28 cellular contexts compared by ENCODE assay signal in genomic region chr16:1788095-1788707, GRCh38. TPM values are rescaled to one million over a fixed set of nuclear protein-coding genes. Genes with fewer than 3 reads are reported as not detected.
A peak's percentile ranks its signal among the peaks of the same experiment; 100 is the strongest.
DNase-seq lines count a peak whose midpoint lies in the region; TF ChIP-seq lines count a peak whose summit lies in the region.
"Had no signal": no experiment of that assay in that cellular context is flagged by ENCODE, and none has a peak within 500 bp of the region (broad histone marks: within the 10 kb centered on the region; RNA-seq: fewer than 3 reads in every experiment).

No MANE protein-coding gene starts in this region.

- intact Hi-C loops in breast epithelium (cut with DNase I; ENCODE audit: low total_unique reads): no loop called here
- intact Hi-C loops in MCF 10A (cut with micrococcal nuclease): no loop called here
- intact Hi-C loops in ovary (cut with DNase I): no loop called here

- peaks cover 12% of the 10 kb centered on the region for H3K36me3 Mint-ChIP-seq in MCF 10A (ENCODE audit: insufficient read depth, unreplicated experiment)
- peaks cover 2% of the 10 kb centered on the region for H3K36me3 Mint-ChIP-seq in chondrocyte (ENCODE audit: low read depth)

- H3K4me3 ChIP-seq in breast epithelium (no peak overlapping the region), ovary (no peak overlapping the region), HAP-1 (no peak overlapping the region), Peyer's patch (no peak overlapping the region)
- H3K4me3 ChIP-seq: mucosa of descending colon, vagina had no signal

- in situ Hi-C loops in HAP-1 (cut with MboI; ENCODE audit: low sequenced_read_pairs): no loop called here

- H3K36me3 ChIP-seq in breast epithelium (no peaks in the 10 kb centered on the region), ovary (no peaks in the 10 kb centered on the region), HAP-1 (replicated peaks) (peaks cover 10% of the 10 kb centered on the region), Peyer's patch (peaks cover 0 to 43% (median 0%) of the 10 kb centered on the region in 3 donors)

- POLR2A ChIA-PET in MCF 10A (lab: Yijun Ruan, JAX): no interaction called here

- H3K27ac Mint-ChIP-seq in MCF 10A (ENCODE audit: low read depth, unreplicated experiment) (no peak overlapping the region), chondrocyte (ENCODE audit: unreplicated experiment) (no peak overlapping the region)
- H3K27ac Mint-ChIP-seq: activated CD4-positive, alpha-beta memory T cell treated with anti-CD3 and anti-CD28 coated beads for 36 hours; activated naive CD4-positive, alpha-beta T cell treated with anti-CD3 and anti-CD28 coated beads, Interleukin-2, amount 10 ng/mL, durations not matched to agents 7 days and 5 days; activated T-cell treated with anti-CD3 and anti-CD28 coated beads, Interleukin-2, amount 50 U/mL, for 24 hours; progenitor cell of endocrine pancreas; stimulated activated naive B cell treated with anti-CD40 and anti-IgM and Interleukin-4, amounts not matched to agents 10 μg/mL and 1 μg/mL and 100 μg/mL, for 72 hours had no signal

- H3K4me3 Mint-ChIP-seq in MCF 10A (ENCODE audit: unreplicated experiment) (no peak overlapping the region), chondrocyte (ENCODE audit: unreplicated experiment) (no peak overlapping the region)
- H3K4me3 Mint-ChIP-seq: activated CD4-positive, alpha-beta memory T cell treated with anti-CD3 and anti-CD28 coated beads for 36 hours; activated naive CD4-positive, alpha-beta T cell treated with anti-CD3 and anti-CD28 coated beads, Interleukin-2, amount 10 ng/mL, durations not matched to agents 7 days and 5 days; activated T-cell treated with anti-CD3 and anti-CD28 coated beads, Interleukin-2, amount 50 U/mL, for 24 hours; stimulated activated naive B cell treated with anti-CD40 and anti-IgM and Interleukin-4, amounts not matched to agents 10 μg/mL and 1 μg/mL and 100 μg/mL, for 72 hours had no signal

- TF ChIP-seq CTCF in breast epithelium (IDR thresholded peaks at IDR 0.05) (no peak), MCF 10A (IDR thresholded peaks at IDR 0.05; ENCODE audit: unreplicated experiment) (no peak), chondrocyte (IDR thresholded peaks at IDR 0.05) (no peak), ovary (IDR thresholded peaks at IDR 0.05) (no peak), Peyer's patch (IDR thresholded peaks at IDR 0.05) (no peak)

- WGBS in ovary, 3 donors: 84 to 89% (median 87%) methylated on average over 35 to 38 of the region's 38 CpGs

- H3K4me1 Mint-ChIP-seq in MCF 10A (ENCODE audit: insufficient read depth, unreplicated experiment) (peaks cover 5% of the 10 kb centered on the region), chondrocyte (ENCODE audit: low read depth) (peaks cover 10% of the 10 kb centered on the region)

- no peaks in the 10 kb centered on the region for H3K27me3 ChIP-seq in breast epithelium
- no peaks in the 10 kb centered on the region for H3K27me3 ChIP-seq in ovary
- H3K27me3 ChIP-seq in HAP-1 (ENCODE audit: low read depth): no peaks in the 10 kb centered on the region
- H3K27me3 ChIP-seq in Peyer's patch: no peaks in the 10 kb centered on the region
- H3K27me3 ChIP-seq: vagina had no signal

- H3K9me3 ChIP-seq in breast epithelium (no peaks in the 10 kb centered on the region), ovary (no peaks in the 10 kb centered on the region), HAP-1 (no peaks in the 10 kb centered on the region), Peyer's patch (no peaks in the 10 kb centered on the region)
- H3K9me3 ChIP-seq: mucosa of descending colon, vagina had no signal

- DNase-seq in breast epithelium (ENCODE audit: low spot score in 2 of 2): no peak
- DNase-seq in MCF 10A (ENCODE audit: unreplicated experiment): no peak
- DNase-seq in chondrocyte (ENCODE audit: low spot score): peak; percentile 89
- peak in 4 of 5 donors; percentile 13 to 38 (median 20) for DNase-seq in ovary
- DNase-seq in HAP-1 (ENCODE audit: low spot score in 2 of 2): no peak
- no peak for DNase-seq in Peyer's patch
- DNase-seq: activated naive CD4-positive, alpha-beta T cell treated with anti-CD3 and anti-CD28 coated beads, Interleukin-2, amount 10 ng/mL, durations not matched to agents 7 days and 5 days; caudate nucleus; COR-L47; dermis blood vessel endothelial cell; DMS79 treated with DMSO at 0.1 percent for 48 hours; NCI-H1694; NCI-H2171 treated with DMSO at 0.1 percent for 48 hours; NCI-H526; stimulated activated CD4-positive, alpha-beta T cell treated with anti-CD3 and anti-CD28 coated beads, Interleukin-2, amount 100 ng/mL, for 24 hours; stimulated activated naive B cell treated with anti-CD40 and anti-IgM and Interleukin-4, amounts not matched to agents 10 μg/mL and 1 μg/mL and 100 μg/mL, for 72 hours; T-helper 9 cell had no signal

- BruUV-seq in MCF 10A (replicated peaks; lab: Mats Ljungman, UMichigan): no TSS peak

- H3K4me1 ChIP-seq in breast epithelium: peaks cover 0 to 6% of the 10 kb centered on the region in 2 donors
- H3K4me1 ChIP-seq in ovary (ENCODE audit: insufficient read depth): no peaks in the 10 kb centered on the region
- no peaks in the 10 kb centered on the region for H3K4me1 ChIP-seq in HAP-1
- H3K4me1 ChIP-seq in Peyer's patch: peaks cover 0 to 17% (median 0%) of the 10 kb centered on the region in 4 donors

- CTCF ChIA-PET in MCF 10A (lab: Yijun Ruan, JAX): no interaction called here

- H3K27ac ChIP-seq in breast epithelium (peak overlapping the region; percentile 22 to 63), ovary (no peak overlapping the region), Peyer's patch (no peak overlapping the region)
- H3K27ac ChIP-seq: KMS-11, vagina had no signal

- no peak for TF ChIP-seq EP300 in ovary (IDR thresholded peaks at IDR 0.05)

- H3K9me3 Mint-ChIP-seq in MCF 10A (ENCODE audit: unreplicated experiment): no peaks in the 10 kb centered on the region
- no peaks in the 10 kb centered on the region for H3K9me3 Mint-ChIP-seq in chondrocyte (ENCODE audit: low read depth)
- H3K9me3 Mint-ChIP-seq: activated CD4-positive, alpha-beta memory T cell treated with anti-CD3 and anti-CD28 coated beads for 36 hours; activated naive CD4-positive, alpha-beta T cell treated with anti-CD3 and anti-CD28 coated beads, Interleukin-2, amount 10 ng/mL, durations not matched to agents 7 days and 5 days; activated T-cell treated with anti-CD3 and anti-CD28 coated beads, Interleukin-2, amount 50 U/mL, for 24 hours; stimulated activated naive B cell treated with anti-CD40 and anti-IgM and Interleukin-4, amounts not matched to agents 10 μg/mL and 1 μg/mL and 100 μg/mL, for 72 hours had no signal

- TF ChIP-seq POLR2A in breast epithelium (IDR thresholded peaks at IDR 0.05) (no peak), ovary (IDR thresholded peaks at IDR 0.05) (no peak), Peyer's patch (IDR thresholded peaks at IDR 0.05) (no peak)

- H3K27me3 Mint-ChIP-seq in MCF 10A (ENCODE audit: insufficient read depth, unreplicated experiment) (no peaks in the 10 kb centered on the region), chondrocyte (ENCODE audit: low read depth) (no peaks in the 10 kb centered on the region)
- H3K27me3 Mint-ChIP-seq: activated CD4-positive, alpha-beta memory T cell treated with anti-CD3 and anti-CD28 coated beads for 36 hours; activated naive CD4-positive, alpha-beta T cell treated with anti-CD3 and anti-CD28 coated beads, Interleukin-2, amount 10 ng/mL, durations not matched to agents 7 days and 5 days; activated T-cell treated with anti-CD3 and anti-CD28 coated beads, Interleukin-2, amount 50 U/mL, for 24 hours; progenitor cell of endocrine pancreas; stimulated activated naive B cell treated with anti-CD40 and anti-IgM and Interleukin-4, amounts not matched to agents 10 μg/mL and 1 μg/mL and 100 μg/mL, for 72 hours had no signal

RNA-seq across cellular contexts. Expression of gene IGFALS, which starts 5.3 kb away (rescaled TPM):
- total RNA-seq in breast epithelium (under 1 TPM; 0.32 to 0.44 (median 0.33) TPM), MCF 10A (2022) (not detected in 2 replicates), chondrocyte (0.12 to 0.31 TPM in 2 of 3 replicates, not detected in the other), ovary (1 to 10 TPM in 2 of 7 donors, under 1 TPM in 5; 0.20 to 1.8 (median 0.47) TPM), Peyer's patch (under 1 TPM in 1 of 4 donors, not detected in 3; 0.35 TPM)
- polyA plus RNA-seq in ovary: under 1 TPM in 1 of 2 donors, not detected in 1; 0.63 TPM
- total RNA-seq: activated CD4-positive, alpha-beta memory T cell treated with anti-CD3 and anti-CD28 coated beads for 36 hours; dermis blood vessel endothelial cell; HT1080; RPMI7951; skeletal muscle tissue; temporal lobe; vagina had no signal
- polyA plus RNA-seq: BJ had no signal

RNA-seq across cellular contexts. Expression of gene NUBP2, which starts 5.4 kb away (rescaled TPM):
- 10 to 100 TPM; 61.6 to 82.6 (median 80.3) TPM for total RNA-seq in breast epithelium
- total RNA-seq in MCF 10A (2022): 71.3 and 73.9 TPM in 2 replicates
- 36.5 to 46.0 TPM (median 40.7 TPM) in 3 replicates for total RNA-seq in chondrocyte
- 10 to 100 TPM; 42.8 to 72.0 (median 52.3) TPM for total RNA-seq in ovary
- 10 to 100 TPM in 1 of 2 donors, under 1 TPM in 1; 0.50 to 76.5 TPM for polyA plus RNA-seq in ovary
- total RNA-seq in Peyer's patch: 10 to 100 TPM; 47.1 to 99.9 (median 59.3) TPM

RNA-seq across cellular contexts. Expression of gene SPSB3, which starts 5.8 kb away (rescaled TPM):
- total RNA-seq in breast epithelium (100 to 1,000 TPM in 1 of 3 donors, 10 to 100 TPM in 2; 84.9 to 107 (median 88.5) TPM), MCF 10A (2022) (21.6 and 22.2 TPM in 2 replicates), chondrocyte (30.8 to 32.1 TPM (median 31.5 TPM) in 3 replicates), ovary (10 to 100 TPM; 34.9 to 98.5 (median 57.6) TPM), Peyer's patch (100 to 1,000 TPM in 2 of 4 donors, 10 to 100 TPM in 2; 76.4 to 148 (median 102) TPM)
- 100 to 1,000 TPM in 1 of 2 donors, 1 to 10 TPM in 1; 2.4 to 138 TPM for polyA plus RNA-seq in ovary

RNA-seq across cellular contexts. Expression of gene MRPS34, which starts 15.3 kb away (rescaled TPM):
- 10 to 100 TPM; 85.9 to 95.4 (median 87.8) TPM for total RNA-seq in breast epithelium
- total RNA-seq in MCF 10A (2022): 82.2 and 102 TPM in 2 replicates
- total RNA-seq in chondrocyte: 54.5 to 78.7 TPM (median 60.4 TPM) in 3 replicates
- 10 to 100 TPM; 47.5 to 79.4 (median 53.6) TPM for total RNA-seq in ovary
- 10 to 100 TPM; 31.8 to 61.4 TPM for polyA plus RNA-seq in ovary
- 100 to 1,000 TPM in 1 of 4 donors, 10 to 100 TPM in 3; 67.6 to 114 (median 82.3) TPM for total RNA-seq in Peyer's patch

RNA-seq across cellular contexts. Expression of gene EME2, which starts 15.6 kb away (rescaled TPM):
- 10 to 100 TPM in 2 of 3 donors, 1 to 10 TPM in 1; 4.6 to 17.4 (median 14.0) TPM for total RNA-seq in breast epithelium
- 20.6 TPM in 2 replicates for total RNA-seq in MCF 10A (2022)
- 16.9 to 28.4 TPM (median 19.7 TPM) in 3 replicates for total RNA-seq in chondrocyte
- total RNA-seq in ovary: 10 to 100 TPM in 6 of 7 donors, 1 to 10 TPM in 1; 6.2 to 19.2 (median 16.1) TPM
- 1 to 10 TPM in 1 of 2 donors, under 1 TPM in 1; 0.83 to 4.6 TPM for polyA plus RNA-seq in ovary
- total RNA-seq in Peyer's patch: 10 to 100 TPM; 54.6 to 99.9 (median 67.0) TPM

Comparison
In these comparisons a context has a peak if more than half of its experiments do, and no peak if none do; other contexts are left out.
1. DNase-seq: peak in chondrocyte (single experiment) and ovary (4 of 5); none in breast epithelium (0 of 2), MCF 10A (single experiment), HAP-1 (0 of 2) and Peyer's patch (0 of 3).
2. H3K27ac ChIP-seq: peak in breast epithelium (2 of 2); none in ovary (0 of 2) and Peyer's patch (0 of 4).